ENCODE assay signal across 14 cellular contexts in the genomic region with DNA sequence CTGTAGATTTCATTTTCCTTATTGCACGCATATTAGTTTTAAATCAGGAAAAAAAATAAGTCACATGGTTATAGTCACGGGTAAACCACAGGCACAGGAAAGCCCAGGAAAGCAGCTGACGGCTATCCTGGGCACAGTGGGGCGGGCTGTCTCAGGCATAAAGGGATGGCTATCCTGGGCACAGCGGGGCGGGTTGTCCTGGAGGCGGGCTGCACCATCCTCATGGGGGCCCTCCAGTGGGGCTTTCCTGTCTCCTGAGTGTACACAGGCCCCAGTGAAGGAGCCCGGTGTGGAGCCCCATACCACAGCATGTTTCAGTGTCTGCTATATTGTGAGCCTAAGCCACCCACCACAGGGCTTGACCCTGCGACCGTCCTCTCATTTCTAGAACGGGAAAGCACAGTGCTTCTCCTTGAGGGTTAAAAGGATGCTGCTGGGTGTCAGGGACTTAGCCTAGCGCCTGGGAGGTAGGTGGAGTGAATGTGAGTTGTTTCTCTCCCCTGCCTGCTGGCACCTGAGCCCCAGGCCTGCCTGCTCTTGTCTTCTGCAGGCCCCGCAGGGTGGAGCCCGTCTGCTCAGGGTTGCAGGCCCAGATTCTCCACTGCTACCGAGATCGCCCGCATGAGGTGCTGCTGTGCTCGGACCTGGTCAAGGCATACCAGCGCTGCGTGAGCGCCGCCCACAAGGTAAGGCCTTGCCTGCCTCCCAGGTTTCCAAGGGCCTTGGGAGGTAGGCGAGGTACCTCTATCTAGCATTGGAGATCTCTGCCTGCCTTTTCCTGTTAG. TPM values are rescaled to one million over a fixed set of nuclear protein-coding genes. Genes with fewer than 3 reads are reported as not detected.
DNase-seq lines count a peak whose midpoint lies in the region; ATAC-seq and TF ChIP-seq lines count a peak whose summit lies in the region.
"Had no signal": no experiment of that assay in that cellular context is flagged by ENCODE, and none has a peak within 500 bp of the region (broad histone marks: within the 10 kb centered on the region; RNA-seq: fewer than 3 reads in every experiment).

No MANE protein-coding gene starts in this region.

- peaks cover 18% of the 10 kb centered on the region for H3K27me3 Mint-ChIP-seq in GM23338 (ENCODE audit: insufficient read depth, low read depth, poor library complexity)
- H3K27me3 Mint-ChIP-seq: naive thymus-derived CD8-positive, alpha-beta T cell had no signal

- no peaks in the 10 kb centered on the region for H3K9me2 ChIP-seq in GM23338 (ENCODE audit: insufficient read depth)

- H3K4me2 ChIP-seq in GM23338 (no peak overlapping the region), OCI-LY3 (ENCODE audit: low read length) (peak overlapping the region; percentile 82)

- no peak overlapping the region for H3K27ac Mint-ChIP-seq in GM23338
- H3K27ac Mint-ChIP-seq: activated CD8-positive, alpha-beta T cell treated with anti-CD3 and anti-CD28 coated beads, Interleukin-2, amount 10 ng/mL, durations not matched to agents 7 days and 5 days; activated naive CD4-positive, alpha-beta T cell treated with anti-CD3 and anti-CD28 coated beads, Interleukin-2, amount 50 U/mL, for 72 hours had no signal

- peaks cover 15% of the 10 kb centered on the region for H3K4me1 Mint-ChIP-seq in GM23338

- H4K20me1 ChIP-seq in GM23338 (replicated peaks; ENCODE audit: insufficient read depth), result no peaks in the 10 kb centered on the region
- 0 out of 2 replicates have a peak, but pooled peaks cover 3% of the 10 kb centered on the region for H4K20me1 ChIP-seq in OCI-LY3 (ENCODE audit: insufficient read depth, low read length)

- H3K4me1 ChIP-seq in GM23338 (ENCODE audit: insufficient read depth) (no peaks in the 10 kb centered on the region), OCI-LY3 (ENCODE audit: low read length) (peaks cover 80% of the 10 kb centered on the region), foreskin keratinocyte (peaks cover 34% of the 10 kb centered on the region), sigmoid colon (peaks cover 0 to 10% (median 2%) of the 10 kb centered on the region in 4 donors)

- H2AFZ ChIP-seq in GM23338 (no peak overlapping the region), OCI-LY3 (ENCODE audit: low read depth, low read length) (no peak overlapping the region)

- DNase-seq in GM23338 (ENCODE audit: low spot score) (no peak), foreskin keratinocyte (peak; percentile 82 to 90), sigmoid colon (peak; percentile 56), caudate nucleus (lab: John Stamatoyannopoulos, UW) (no peak), SIG-M5 (lab: John Stamatoyannopoulos, UW) (no peak)
- DNase-seq: activated CD8-positive, alpha-beta T cell treated with anti-CD3 and anti-CD28 coated beads, Interleukin-2, amount 10 ng/mL, durations not matched to agents 7 days and 5 days; activated T-cell treated with anti-CD3 and anti-CD28 coated beads, Interleukin-2, amount 50 U/mL, for 48 hours; NCI-H1436 treated with DMSO at 0.1 percent for 48 hours; stimulated activated CD8-positive, alpha-beta memory T cell treated with anti-CD3 and anti-CD28 coated beads, Interleukin-4, amount 100 ng/mL, for 48 hours had no signal

- H3K36me3 ChIP-seq in GM23338 (ENCODE audit: insufficient read depth) (no peaks in the 10 kb centered on the region), OCI-LY3 (replicated peaks; ENCODE audit: low read depth, low read length) (peaks cover 7% of the 10 kb centered on the region), sigmoid colon (no peaks in the 10 kb centered on the region)

- no peaks in the 10 kb centered on the region; the same call in 2 of the 3 replicates for H3K9me3 Mint-ChIP-seq in GM23338
- H3K9me3 Mint-ChIP-seq: activated naive CD4-positive, alpha-beta T cell treated with anti-CD3 and anti-CD28 coated beads, Interleukin-2, amount 50 U/mL, for 72 hours; naive thymus-derived CD8-positive, alpha-beta T cell had no signal

- no peak overlapping the region for H3K9ac ChIP-seq in OCI-LY3 (ENCODE audit: low read length)

- H3K27ac ChIP-seq in GM23338 (ENCODE audit: low read depth) (no peak overlapping the region), OCI-LY3 (ENCODE audit: low read length) (no peak overlapping the region), foreskin keratinocyte (peak overlapping the region; percentile 9), sigmoid colon (no peak overlapping the region), caudate nucleus (ENCODE audit: low read depth, low read length) (no peak overlapping the region)

- H3F3A ChIP-seq in GM23338 (replicated peaks; ENCODE audit: low read depth), result no peaks in the 10 kb centered on the region

- H3K36me3 Mint-ChIP-seq in GM23338 (ENCODE audit: low read depth), result no peaks in the 10 kb centered on the region
- H3K36me3 Mint-ChIP-seq: activated naive CD4-positive, alpha-beta T cell treated with anti-CD3 and anti-CD28 coated beads, Interleukin-2, amount 50 U/mL, for 72 hours had no signal

- WGBS in sigmoid colon, 2 donors, result 88 to 93% methylated on average over 23 of the region's 23 CpGs

- H3K4me3 Mint-ChIP-seq in GM23338, result no peak overlapping the region
- H3K4me3 Mint-ChIP-seq: activated CD8-positive, alpha-beta T cell treated with anti-CD3 and anti-CD28 coated beads, Interleukin-2, amount 10 ng/mL, durations not matched to agents 7 days and 5 days; naive thymus-derived CD8-positive, alpha-beta T cell had no signal

- intact Hi-C loops in sigmoid colon (cut with DNase I), result no loop called here

- H3K27me3 ChIP-seq in GM23338 (ENCODE audit: insufficient read depth) (no peaks in the 10 kb centered on the region), OCI-LY3 (ENCODE audit: low read depth, low read length) (peaks cover 10% of the 10 kb centered on the region; the same call in 1 of the 2 replicates), foreskin keratinocyte (no peaks in the 10 kb centered on the region), sigmoid colon (no peaks in the 10 kb centered on the region)

- no peak for TF ChIP-seq EP300 in sigmoid colon (IDR thresholded peaks at IDR 0.05)

- no peak for TF ChIP-seq POLR2A in sigmoid colon (IDR thresholded peaks at IDR 0.05)

- no peak overlapping the region for H3K4me3 ChIP-seq in GM23338
- no peak overlapping the region for H3K4me3 ChIP-seq in OCI-LY3 (ENCODE audit: low read length)
- H3K4me3 ChIP-seq in sigmoid colon, result no peak overlapping the region

- ATAC-seq in GM23338, result peak; percentile 55
- peak; percentile 67 for ATAC-seq in foreskin keratinocyte
- no peak for ATAC-seq in HG02610 (IDR thresholded peaks at IDR 0.05; ENCODE audit: unreplicated experiment)
- ATAC-seq in GM19351 (IDR thresholded peaks at IDR 0.05; ENCODE audit: unreplicated experiment), result no peak
- ATAC-seq: activated CD8-positive, alpha-beta T cell treated with anti-CD3 and anti-CD28 coated beads, Interleukin-2, amount 10 ng/mL, durations not matched to agents 7 days and 5 days; activated naive CD4-positive, alpha-beta T cell treated with anti-CD3 and anti-CD28 coated beads, Interleukin-2, amount 50 U/mL, for 72 hours; naive thymus-derived CD8-positive, alpha-beta T cell had no signal

- TF ChIP-seq CTCF in GM23338 (conservative IDR thresholded peaks at IDR 0.05; ENCODE audit: low read depth in 2 of 2), result 0 out of 4 replicates have a peak, but pooled peaks of 1 of the 2 experiments have one; percentile 5
- no peak for TF ChIP-seq CTCF in OCI-LY3 (IDR thresholded peaks at IDR 0.05; ENCODE audit: low read depth, low read length)
- TF ChIP-seq CTCF in foreskin keratinocyte (conservative IDR thresholded peaks at IDR 0.05), result peak; percentile 75
- TF ChIP-seq CTCF in sigmoid colon (IDR thresholded peaks at IDR 0.05), result no peak

- H3K79me2 ChIP-seq in GM23338 (replicated peaks; ENCODE audit: insufficient read depth) (no peaks in the 10 kb centered on the region), OCI-LY3 (ENCODE audit: low read length) (no peaks in the 10 kb centered on the region)

- H3K9me3 ChIP-seq in OCI-LY3 (ENCODE audit: insufficient read depth, low read length), result no peaks in the 10 kb centered on the region
- H3K9me3 ChIP-seq in sigmoid colon, result no peaks in the 10 kb centered on the region

TF ChIP-seq in GM23338, 12 proteins besides CTCF, POLR2A, EP300 and RAD21 (continues in another document):
- no peak for TF ChIP-seq STAT1 (IDR thresholded peaks at IDR 0.05; ENCODE audit: unreplicated experiment)
- TF ChIP-seq, protein P1, sequence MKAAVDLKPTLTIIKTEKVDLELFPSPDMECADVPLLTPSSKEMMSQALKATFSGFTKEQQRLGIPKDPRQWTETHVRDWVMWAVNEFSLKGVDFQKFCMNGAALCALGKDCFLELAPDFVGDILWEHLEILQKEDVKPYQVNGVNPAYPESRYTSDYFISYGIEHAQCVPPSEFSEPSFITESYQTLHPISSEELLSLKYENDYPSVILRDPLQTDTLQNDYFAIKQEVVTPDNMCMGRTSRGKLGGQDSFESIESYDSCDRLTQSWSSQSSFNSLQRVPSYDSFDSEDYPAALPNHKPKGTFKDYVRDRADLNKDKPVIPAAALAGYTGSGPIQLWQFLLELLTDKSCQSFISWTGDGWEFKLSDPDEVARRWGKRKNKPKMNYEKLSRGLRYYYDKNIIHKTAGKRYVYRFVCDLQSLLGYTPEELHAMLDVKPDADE (IDR thresholded peaks at IDR 0.05), result no peak
- TF ChIP-seq ZNF114 (CRISPR knock-in tag; IDR thresholded peaks at IDR 0.05), result no peak
- TF ChIP-seq POLR2AphosphoS5 (IDR thresholded peaks at IDR 0.05; ENCODE audit: low read depth), result no peak
- no peak for TF ChIP-seq EZH2 (IDR thresholded peaks at IDR 0.05; ENCODE audit: low read depth, unreplicated experiment)

RNA-seq across cellular contexts. Expression of gene PLXNA1, which starts 25.9 kb away (rescaled TPM):
- total RNA-seq in GM23338 (2014; rRNA removed; shearing (Covaris generic)), result 73.5 and 80.2 TPM in 2 replicates
- polyA plus RNA-seq in GM23338 (2016; fragmentation: Nextera tagmentation; extraction: Ambion mirVana) (10.6 and 11.0 TPM in 2 replicates), foreskin keratinocyte (23.7 and 24.2 TPM in 2 replicates), sigmoid colon (10 to 100 TPM in 1 of 3 donors, 1 to 10 TPM in 1, under 1 TPM in 1; 0.60 to 15.3 (median 3.5) TPM)
- total RNA-seq in foreskin keratinocyte (76.1 and 82.6 TPM in 2 replicates), sigmoid colon (10 to 100 TPM in 2 of 4 donors, 1 to 10 TPM in 2; 7.5 to 29.6 (median 13.0) TPM)

Comparison
In these comparisons a context has a peak if more than half of its experiments do, and no peak if none do; other contexts are left out.
1. ATAC-seq: peak in GM23338 (single experiment) and foreskin keratinocyte (single experiment); none in HG02610 (single experiment) and GM19351 (single experiment).
2. DNase-seq: peak in foreskin keratinocyte (2 of 2) and sigmoid colon (single experiment); none in GM23338 (single experiment), caudate nucleus (0 of 61) and SIG-M5 (single experiment).